ENCODE assay signal across 11 cellular contexts in the genomic region with DNA sequence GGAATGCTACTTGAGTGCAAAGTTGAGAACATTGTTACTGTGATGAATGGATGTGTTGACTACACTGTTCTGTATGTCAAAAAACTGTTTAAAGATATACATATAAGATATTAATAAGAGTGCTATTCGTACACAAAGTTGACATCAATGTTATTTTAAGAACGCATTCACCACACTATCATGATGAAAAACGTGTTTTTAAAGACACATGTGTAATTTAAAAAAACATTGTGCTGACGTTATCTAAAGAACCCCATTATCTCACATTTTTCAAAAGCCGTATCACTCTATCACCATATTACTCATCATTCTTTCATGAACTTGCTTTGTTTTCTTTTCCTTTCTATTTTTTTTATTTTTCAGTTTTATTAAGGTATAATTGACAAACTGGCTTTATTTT.
"Had no signal": no experiment of that assay in that cellular context is flagged by ENCODE, and none has a peak within 500 bp of the region (broad histone marks: within the 10 kb centered on the region; RNA-seq: fewer than 3 reads in every experiment).

No MANE protein-coding gene starts in this region.

- H3K4me1 ChIP-seq: left lung, upper lobe of left lung had no signal

- H3K27ac ChIP-seq: left lung, ovary, upper lobe of left lung had no signal

- DNase-seq: activated CD4-positive, alpha-beta T cell treated with anti-CD3 and anti-CD28 coated beads, Interleukin-2, amount 50 U/mL, for 4 hours; activated T-cell treated with anti-CD3 and anti-CD28 coated beads, Interleukin-2, amount 50 U/mL, for 1 hour; amniotic stem cell; foreskin melanocyte; head of caudate nucleus; left lung; mesenchymal stem cell; ovary; stimulated activated CD4-positive, alpha-beta T cell treated with anti-CD3 and anti-CD28 coated beads, Interleukin-15, amount 100 ng/mL, for 24 hours; stimulated activated CD4-positive, alpha-beta T cell treated with anti-CD3 and anti-CD28 coated beads, Interleukin-4, amount 100 ng/mL, for 24 hours; upper lobe of left lung had no signal

- H3K36me3 ChIP-seq: left lung, ovary, upper lobe of left lung had no signal

- H3K27me3 ChIP-seq: left lung, ovary, upper lobe of left lung had no signal

- H3K9me3 ChIP-seq: ovary, upper lobe of left lung had no signal

- H3K4me3 ChIP-seq: left lung, ovary, upper lobe of left lung had no signal
